7 cellular contexts compared by ENCODE assay signal in genomic region chr19:58356236-58356970, GRCh38. TPM values are rescaled to one million over a fixed set of nuclear protein-coding genes. Genes with fewer than 3 reads are reported as not detected.
DNase-seq lines count a peak whose midpoint lies in the region; ATAC-seq and TF ChIP-seq lines count a peak whose summit lies in the region.
"Had no signal": no experiment of that assay in that cellular context is flagged by ENCODE, and none has a peak within 500 bp of the region (broad histone marks: within the 10 kb centered on the region; RNA-seq: fewer than 3 reads in every experiment).

No MANE protein-coding gene starts in this region.

- H3K9me3 ChIP-seq in thymus (ENCODE audit: control insufficient read depth), result no peaks in the 10 kb centered on the region
- no peaks in the 10 kb centered on the region for H3K9me3 ChIP-seq in PC-9 (ENCODE audit: insufficient read depth, low read depth)

- TF ChIP-seq CTCF in activated CD8-positive, alpha-beta T cell treated with anti-CD3 and anti-CD28 coated beads for 36 hours (IDR thresholded peaks at IDR 0.05), result no peak
- TF ChIP-seq CTCF in GM20000 (IDR thresholded peaks at IDR 0.05; ENCODE audit: extremely low read depth, missing control alignments), result no peak
- no peak for TF ChIP-seq CTCF in PC-9 (conservative IDR thresholded peaks at IDR 0.05)

- H3K27ac Mint-ChIP-seq in activated CD8-positive, alpha-beta T cell treated with anti-CD3 and anti-CD28 coated beads for 36 hours, result peak overlapping the region; percentile 34
- H3K27ac Mint-ChIP-seq: nephron had no signal

- intact Hi-C loops in activated CD8-positive, alpha-beta T cell treated with anti-CD3 and anti-CD28 coated beads for 36 hours (cut with micrococcal nuclease), result no loop called here
- intact Hi-C loops in Right ventricle myocardium inferior (cut with DNase I), result no loop called here
- intact Hi-C loops in PC-9 (cut with micrococcal nuclease; ENCODE audit: unreplicated experiment), result no loop called here

- H3K4me1 Mint-ChIP-seq in activated CD8-positive, alpha-beta T cell treated with anti-CD3 and anti-CD28 coated beads for 36 hours (ENCODE audit: low read depth), result peaks cover 32% of the 10 kb centered on the region
- H3K4me1 Mint-ChIP-seq: nephron had no signal

- H3K9me2 ChIP-seq in PC-9 (ENCODE audit: insufficient read depth), result no peaks in the 10 kb centered on the region

- CTCF ChIA-PET in activated CD8-positive, alpha-beta T cell treated with anti-CD3 and anti-CD28 coated beads for 36 hours (lab: Charles Lee), result interaction anchor here (0.9 kb wide), 2 partner anchors 46 to 163 kb away, joined by 3 read pairs; partner anchors contain the start of gene ZBTB45
- CTCF ChIA-PET in PC-9 (lab: Charles Lee), result no interaction called here

- H3K36me3 ChIP-seq in thymus (ENCODE audit: control insufficient read depth, insufficient read depth) (no peaks in the 10 kb centered on the region), PC-9 (ENCODE audit: low read depth) (no peaks in the 10 kb centered on the region)

- H3K4me3 ChIP-seq in thymus (ENCODE audit: low read length), result peak overlapping the region; percentile 52
- H3K4me3 ChIP-seq in PC-9, result no peak overlapping the region

- WGBS in thymus, result 4% methylated on average over 88 of the region's 88 CpGs

- peaks cover 6% of the 10 kb centered on the region for H3K79me2 ChIP-seq in PC-9 (ENCODE audit: low read depth)

- H3K27me3 Mint-ChIP-seq in activated CD8-positive, alpha-beta T cell treated with anti-CD3 and anti-CD28 coated beads for 36 hours, result no peaks in the 10 kb centered on the region

- H3K27ac ChIP-seq in thymus (ENCODE audit: low read depth) (peak overlapping the region; percentile 56), PC-9 (no peak overlapping the region)

- H3K27me3 ChIP-seq in thymus (ENCODE audit: control insufficient read depth, insufficient read depth), result peaks cover 13% of the 10 kb centered on the region
- no peaks in the 10 kb centered on the region for H3K27me3 ChIP-seq in PC-9 (ENCODE audit: insufficient read depth, low read depth)

- H3K4me1 ChIP-seq in thymus (ENCODE audit: control insufficient read depth, insufficient read depth, low read length) (peaks cover 8% of the 10 kb centered on the region), PC-9 (replicated peaks; ENCODE audit: insufficient read depth) (no peaks in the 10 kb centered on the region)

- peak overlapping the region; percentile 56 for H3K4me3 Mint-ChIP-seq in activated CD8-positive, alpha-beta T cell treated with anti-CD3 and anti-CD28 coated beads for 36 hours
- H3K4me3 Mint-ChIP-seq: nephron had no signal

- no peaks in the 10 kb centered on the region for H3F3A ChIP-seq in PC-9 (ENCODE audit: insufficient read depth, low read depth)

- peak; percentile 54 for DNase-seq in activated CD8-positive, alpha-beta T cell treated with anti-CD3 and anti-CD28 coated beads for 36 hours
- DNase-seq in Right ventricle myocardium inferior (ENCODE audit: missing footprints), result peak; percentile 55
- DNase-seq in GM20000 (ENCODE audit: low spot score), result no peak
- no peak for DNase-seq in NCI-H2081 (lab: John Stamatoyannopoulos, UW)
- DNase-seq in PC-9, result no peak

- no TSS peak for BruUV-seq in PC-9 (replicated peaks; lab: Mats Ljungman, UMichigan)

- POLR2A ChIA-PET in activated CD8-positive, alpha-beta T cell treated with anti-CD3 and anti-CD28 coated beads for 36 hours (lab: Charles Lee), result interaction anchor here (0.8 to 2.6 kb wide), 9 partner anchors 8 to 421 kb away, joined by 3 to 14 read pairs (median 5); partner anchors contain the start of genes RPS5 and ZSCAN22
- POLR2A ChIA-PET in PC-9 (lab: Charles Lee; ENCODE audit: unreplicated experiment), result no interaction called here

- H3K36me3 Mint-ChIP-seq in activated CD8-positive, alpha-beta T cell treated with anti-CD3 and anti-CD28 coated beads for 36 hours (ENCODE audit: low read depth), result peaks cover 9% of the 10 kb centered on the region

- no peaks in the 10 kb centered on the region for H3K9me3 Mint-ChIP-seq in activated CD8-positive, alpha-beta T cell treated with anti-CD3 and anti-CD28 coated beads for 36 hours
- H3K9me3 Mint-ChIP-seq: nephron had no signal

- H4K20me1 ChIP-seq in PC-9 (ENCODE audit: insufficient read depth), result no peaks in the 10 kb centered on the region

- ATAC-seq in activated CD8-positive, alpha-beta T cell treated with anti-CD3 and anti-CD28 coated beads for 36 hours, result peak; percentile 76
- ATAC-seq in Right ventricle myocardium inferior, result peak; percentile 33

- no peak overlapping the region for H2AFZ ChIP-seq in PC-9

- H3K4me2 ChIP-seq in PC-9, result no peak overlapping the region

RNA-seq across cellular contexts. Expression of gene A1BG, which starts 3.1 kb away (rescaled TPM):
- 10 to 100 TPM; 35.2 to 36.2 TPM for total RNA-seq in activated CD8-positive, alpha-beta T cell treated with anti-CD3 and anti-CD28 coated beads for 36 hours
- total RNA-seq in Right ventricle myocardium inferior (3.9 TPM), PC-9 (2021) (2.5 and 4.5 TPM in 2 replicates)
- 77.3 TPM for polyA plus RNA-seq in thymus

RNA-seq across cellular contexts. Expression of gene ZNF497, which starts 6.1 kb away (rescaled TPM):
- 1 to 10 TPM; 1.3 to 1.6 TPM for total RNA-seq in activated CD8-positive, alpha-beta T cell treated with anti-CD3 and anti-CD28 coated beads for 36 hours
- total RNA-seq in Right ventricle myocardium inferior (0.19 TPM), PC-9 (2021) (7.2 and 8.6 TPM in 2 replicates)
- polyA plus RNA-seq in thymus, result 1.3 TPM

RNA-seq across cellular contexts. Expression of gene ZNF837, which starts 24.4 kb away (rescaled TPM):
- total RNA-seq in activated CD8-positive, alpha-beta T cell treated with anti-CD3 and anti-CD28 coated beads for 36 hours, result 1 to 10 TPM; 1.5 to 1.6 TPM
- 0.22 TPM for total RNA-seq in Right ventricle myocardium inferior
- 2.9 TPM for polyA plus RNA-seq in thymus
- total RNA-seq in PC-9 (2021), result 3.3 and 4.1 TPM in 2 replicates

RNA-seq across cellular contexts. Expression of gene ZSCAN22, which starts 29.6 kb away (rescaled TPM):
- total RNA-seq in activated CD8-positive, alpha-beta T cell treated with anti-CD3 and anti-CD28 coated beads for 36 hours, result 1 to 10 TPM; 2.6 to 2.9 TPM
- total RNA-seq in Right ventricle myocardium inferior, result 1.8 TPM
- polyA plus RNA-seq in thymus, result 1.2 TPM
- 0.08 TPM in 1 of 2 replicates, not detected in the other for total RNA-seq in PC-9 (2021)

RNA-seq across cellular contexts. Expression of gene RPS5, which starts 30.7 kb away (rescaled TPM):
- total RNA-seq in activated CD8-positive, alpha-beta T cell treated with anti-CD3 and anti-CD28 coated beads for 36 hours, result 1,000 to 10,000 TPM; 1,906 to 1,936 TPM
- total RNA-seq in Right ventricle myocardium inferior, result 551 TPM
- 942 TPM for polyA plus RNA-seq in thymus
- 941 and 961 TPM in 2 replicates for total RNA-seq in PC-9 (2021)

Comparison
In these comparisons a context has a peak if more than half of its experiments do, and no peak if none do; other contexts are left out.
1. DNase-seq: peak in activated CD8-positive, alpha-beta T cell treated with anti-CD3 and anti-CD28 coated beads for 36 hours (single experiment) and Right ventricle myocardium inferior (single experiment); none in GM20000 (single experiment), NCI-H2081 (0 of 2) and PC-9 (0 of 2).